Comparison of ENCODE assay signal across 10 cellular contexts in the genomic region with DNA sequence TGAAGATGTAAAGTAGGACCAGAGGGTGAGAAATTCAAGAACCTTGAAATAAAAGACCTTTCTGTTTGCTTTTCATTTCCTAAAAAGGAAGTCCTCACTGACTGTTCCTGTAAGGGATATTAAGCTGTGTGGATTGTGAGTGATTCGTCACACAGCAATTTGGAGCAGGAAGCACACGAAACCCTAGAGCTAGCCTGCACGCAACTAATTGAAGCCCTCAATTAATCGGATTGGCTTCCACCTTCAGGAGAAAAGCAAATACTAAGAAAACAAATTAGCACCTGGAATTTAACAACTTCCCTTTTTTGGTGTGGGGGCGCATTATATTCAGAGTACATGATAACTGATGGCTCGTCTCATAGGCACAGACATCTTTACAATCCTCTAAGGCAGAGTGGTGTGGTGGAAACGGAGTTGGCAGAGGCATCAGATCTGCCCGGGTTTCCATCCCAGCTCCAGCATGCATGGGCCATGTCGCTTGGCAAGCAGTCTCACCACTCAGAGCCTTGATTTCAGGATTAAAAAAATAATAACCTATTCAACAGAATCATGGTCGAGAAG.
A peak's percentile ranks its signal among the peaks of the same experiment; 100 is the strongest.
DNase-seq lines count a peak whose midpoint lies in the region; ATAC-seq and TF ChIP-seq lines count a peak whose summit lies in the region.
"Had no signal": no experiment of that assay in that cellular context is flagged by ENCODE, and none has a peak within 500 bp of the region (broad histone marks: within the 10 kb centered on the region; RNA-seq: fewer than 3 reads in every experiment).

No MANE protein-coding gene starts in this region.

- H3K4me3 Mint-ChIP-seq in chondrocyte (ENCODE audit: unreplicated experiment) (peak overlapping the region; percentile 35), nephron progenitor cell (no peak overlapping the region)
- H3K4me3 Mint-ChIP-seq in activated T-cell treated with anti-CD3 and anti-CD28 coated beads, Interleukin-2, amount 50 U/mL, for 24 hours: no peak overlapping the region
- no peak overlapping the region for H3K4me3 Mint-ChIP-seq in activated CD8-positive, alpha-beta T cell treated with anti-CD3 and anti-CD28 coated beads, Interleukin-2, amount 10 ng/mL, durations not matched to agents 7 days and 5 days
- H3K4me3 Mint-ChIP-seq: memory B cell had no signal

- DNase-seq in DMS153 treated with DMSO at 0.1 percent for 48 hours (lab: John Stamatoyannopoulos, UW; ENCODE audit: unreplicated experiment): peak; percentile 82
- peak; percentile 63 for DNase-seq in NCI-H1092 treated with DMSO at 0.1 percent for 48 hours (lab: John Stamatoyannopoulos, UW)
- DNase-seq in chondrocyte (ENCODE audit: low spot score): no peak
- no peak for DNase-seq in nephron progenitor cell
- no peak for DNase-seq in activated T-cell treated with anti-CD3 and anti-CD28 coated beads, Interleukin-2, amount 50 U/mL, for 24 hours
- no peak for DNase-seq in activated CD8-positive, alpha-beta T cell treated with anti-CD3 and anti-CD28 coated beads, Interleukin-2, amount 10 ng/mL, durations not matched to agents 7 days and 5 days
- DNase-seq in activated T-cell treated with anti-CD3 and anti-CD28 coated beads, Interleukin-2, amount 50 U/mL, for 48 hours: no peak
- DNase-seq: stimulated activated naive CD4-positive, alpha-beta T cell treated with Interleukin-2 at 50 U/mL for 16 hours had no signal

- H3K27me3 Mint-ChIP-seq in chondrocyte (ENCODE audit: low read depth): no peaks in the 10 kb centered on the region
- H3K27me3 Mint-ChIP-seq in nephron progenitor cell (ENCODE audit: low read depth, poor library complexity): peaks cover 3% of the 10 kb centered on the region
- peaks cover 15% of the 10 kb centered on the region for H3K27me3 Mint-ChIP-seq in activated T-cell treated with anti-CD3 and anti-CD28 coated beads, Interleukin-2, amount 50 U/mL, for 24 hours
- H3K27me3 Mint-ChIP-seq in activated CD8-positive, alpha-beta T cell treated with anti-CD3 and anti-CD28 coated beads, Interleukin-2, amount 10 ng/mL, durations not matched to agents 7 days and 5 days (ENCODE audit: low read depth): peaks cover 5% of the 10 kb centered on the region

- CTCF ChIA-PET in activated CD8-positive, alpha-beta T cell treated with anti-CD3 and anti-CD28 coated beads, Interleukin-2, amount 10 ng/mL, durations not matched to agents 7 days and 5 days (lab: Charles Lee): interaction anchor here (0.7 to 3.8 kb wide), 24 partner anchors 9 to 215 kb away, joined by 3 to 49 read pairs (median 4); no protein-coding TSS in a partner anchor

- ATAC-seq in activated CD8-positive, alpha-beta T cell treated with anti-CD3 and anti-CD28 coated beads, Interleukin-2, amount 10 ng/mL, durations not matched to agents 7 days and 5 days: no peak
- no peak for ATAC-seq in HG03139 (IDR thresholded peaks at IDR 0.05; ENCODE audit: unreplicated experiment)

- POLR2A ChIA-PET in activated CD8-positive, alpha-beta T cell treated with anti-CD3 and anti-CD28 coated beads, Interleukin-2, amount 10 ng/mL, durations not matched to agents 7 days and 5 days (lab: Charles Lee): no interaction called here

- TF ChIP-seq CTCF in chondrocyte (IDR thresholded peaks at IDR 0.05) (no peak), nephron progenitor cell (IDR thresholded peaks at IDR 0.05) (no peak)

- no peaks in the 10 kb centered on the region for H3K36me3 Mint-ChIP-seq in chondrocyte (ENCODE audit: low read depth)
- H3K36me3 Mint-ChIP-seq in nephron progenitor cell (ENCODE audit: low read depth): no peaks in the 10 kb centered on the region
- H3K36me3 Mint-ChIP-seq in activated T-cell treated with anti-CD3 and anti-CD28 coated beads, Interleukin-2, amount 50 U/mL, for 24 hours (ENCODE audit: low read depth): no peaks in the 10 kb centered on the region
- no peaks in the 10 kb centered on the region for H3K36me3 Mint-ChIP-seq in activated CD8-positive, alpha-beta T cell treated with anti-CD3 and anti-CD28 coated beads, Interleukin-2, amount 10 ng/mL, durations not matched to agents 7 days and 5 days (ENCODE audit: low read depth)
- H3K36me3 Mint-ChIP-seq: memory B cell had no signal

- peaks cover 78% of the 10 kb centered on the region for H3K4me1 Mint-ChIP-seq in chondrocyte (ENCODE audit: low read depth)
- peaks cover 73% of the 10 kb centered on the region for H3K4me1 Mint-ChIP-seq in nephron progenitor cell
- H3K4me1 Mint-ChIP-seq in activated T-cell treated with anti-CD3 and anti-CD28 coated beads, Interleukin-2, amount 50 U/mL, for 24 hours (ENCODE audit: low read depth): peaks cover 41% of the 10 kb centered on the region
- no peaks in the 10 kb centered on the region for H3K4me1 Mint-ChIP-seq in activated CD8-positive, alpha-beta T cell treated with anti-CD3 and anti-CD28 coated beads, Interleukin-2, amount 10 ng/mL, durations not matched to agents 7 days and 5 days (ENCODE audit: low read depth)

- H3K9me3 Mint-ChIP-seq in chondrocyte (ENCODE audit: low read depth): no peaks in the 10 kb centered on the region
- H3K9me3 Mint-ChIP-seq in nephron progenitor cell: peaks cover 7% of the 10 kb centered on the region
- H3K9me3 Mint-ChIP-seq in activated T-cell treated with anti-CD3 and anti-CD28 coated beads, Interleukin-2, amount 50 U/mL, for 24 hours: no peaks in the 10 kb centered on the region
- no peaks in the 10 kb centered on the region for H3K9me3 Mint-ChIP-seq in activated CD8-positive, alpha-beta T cell treated with anti-CD3 and anti-CD28 coated beads, Interleukin-2, amount 10 ng/mL, durations not matched to agents 7 days and 5 days (ENCODE audit: insufficient read depth)
- H3K9me3 Mint-ChIP-seq: memory B cell had no signal

- H3K27ac Mint-ChIP-seq in chondrocyte (ENCODE audit: unreplicated experiment) (peak overlapping the region; percentile 97), nephron progenitor cell (peak overlapping the region; percentile 90)
- no peak overlapping the region for H3K27ac Mint-ChIP-seq in activated T-cell treated with anti-CD3 and anti-CD28 coated beads, Interleukin-2, amount 50 U/mL, for 24 hours
- H3K27ac Mint-ChIP-seq in activated CD8-positive, alpha-beta T cell treated with anti-CD3 and anti-CD28 coated beads, Interleukin-2, amount 10 ng/mL, durations not matched to agents 7 days and 5 days: no peak overlapping the region
- H3K27ac Mint-ChIP-seq: memory B cell had no signal

Comparison
In these comparisons a context has a peak if more than half of its experiments do, and no peak if none do; other contexts are left out.
1. DNase-seq: peak in DMS153 treated with DMSO at 0.1 percent for 48 hours (single experiment) and NCI-H1092 treated with DMSO at 0.1 percent for 48 hours (single experiment); none in chondrocyte (single experiment), nephron progenitor cell (single experiment), activated T-cell treated with anti-CD3 and anti-CD28 coated beads, Interleukin-2, amount 50 U/mL, for 24 hours (single experiment), activated CD8-positive, alpha-beta T cell treated with anti-CD3 and anti-CD28 coated beads, Interleukin-2, amount 10 ng/mL, durations not matched to agents 7 days and 5 days (single experiment) and activated T-cell treated with anti-CD3 and anti-CD28 coated beads, Interleukin-2, amount 50 U/mL, for 48 hours (0 of 2).
2. H3K27ac Mint-ChIP-seq: peak in chondrocyte (single experiment) and nephron progenitor cell (single experiment); none in activated T-cell treated with anti-CD3 and anti-CD28 coated beads, Interleukin-2, amount 50 U/mL, for 24 hours (single experiment) and activated CD8-positive, alpha-beta T cell treated with anti-CD3 and anti-CD28 coated beads, Interleukin-2, amount 10 ng/mL, durations not matched to agents 7 days and 5 days (single experiment).